Comparison of ENCODE assay signal across 8 cellular contexts in genomic region chr1:161180643-161181042, GRCh38. TPM values are rescaled to one million over a fixed set of nuclear protein-coding genes. Genes with fewer than 3 reads are reported as not detected.
DNase-seq lines count a peak whose midpoint lies in the region; ATAC-seq and TF ChIP-seq lines count a peak whose summit lies in the region.

No MANE protein-coding gene starts in this region.

- no peaks in the 10 kb centered on the region for H3K79me2 ChIP-seq in OCI-LY1 (ENCODE audit: insufficient read depth, low read length)

- no peaks in the 10 kb centered on the region for H3K36me3 Mint-ChIP-seq in Caco-2 (ENCODE audit: insufficient read depth, unreplicated experiment)

- no peak overlapping the region for H3K4me3 Mint-ChIP-seq in Caco-2 (ENCODE audit: unreplicated experiment)

- no peaks in the 10 kb centered on the region for H3F3A ChIP-seq in OCI-LY1 (ENCODE audit: insufficient read depth, low read length)

- no peaks in the 10 kb centered on the region for H3K9me3 ChIP-seq in Caco-2
- H3K9me3 ChIP-seq in OCI-LY1 (ENCODE audit: low read length): no peaks in the 10 kb centered on the region

- no peak overlapping the region for H2AFZ ChIP-seq in OCI-LY1 (ENCODE audit: low read length)

- H3K36me3 ChIP-seq in Caco-2 (ENCODE audit: control insufficient read depth, insufficient read depth, low read length): no peaks in the 10 kb centered on the region; the same call in 1 of the 2 replicates
- no peaks in the 10 kb centered on the region for H3K36me3 ChIP-seq in OCI-LY1 (ENCODE audit: insufficient read depth, low read length)

- no peak overlapping the region for H3K27ac ChIP-seq in OCI-LY1 (ENCODE audit: low read depth, low read length, poor library complexity, severe bottlenecking)

- DNase-seq in A172 (ENCODE audit: low spot score) (peak; percentile 32), Caco-2 (peak in 1 of 2 experiments; percentile 34), epithelial cell of esophagus (ENCODE audit: low read depth) (no peak), NCI-H128 (lab: John Stamatoyannopoulos, UW; ENCODE audit: unreplicated experiment) (no peak)

- ATAC-seq in HG02642 (IDR thresholded peaks at IDR 0.05; ENCODE audit: poor library complexity, unreplicated experiment) (no peak), GM21529 (IDR thresholded peaks at IDR 0.05; ENCODE audit: unreplicated experiment) (no peak), HG02852 (IDR thresholded peaks at IDR 0.05; ENCODE audit: unreplicated experiment) (no peak)

- H3K27me3 ChIP-seq in Caco-2 (replicated peaks; ENCODE audit: control insufficient read depth, insufficient read depth, low read length) (no peaks in the 10 kb centered on the region), OCI-LY1 (ENCODE audit: insufficient read depth, low read length) (no peaks in the 10 kb centered on the region)

- H3K4me3 ChIP-seq in Caco-2 (ENCODE audit: low read depth, low read length) (no peak overlapping the region), OCI-LY1 (ENCODE audit: low read depth, low read length, poor library complexity, severe bottlenecking) (no peak overlapping the region), epithelial cell of esophagus (ENCODE audit: low read length) (no peak overlapping the region)

- H3K9me3 Mint-ChIP-seq in Caco-2 (ENCODE audit: unreplicated experiment): no peaks in the 10 kb centered on the region

- CTCF ChIA-PET in Caco-2 (lab: Charles Lee): no interaction called here

- BruUV-seq in Caco-2 (replicated peaks; lab: Mats Ljungman, UMichigan): no TSS peak

- no peaks in the 10 kb centered on the region for H4K20me1 ChIP-seq in OCI-LY1 (ENCODE audit: insufficient read depth, low read length)

- TF ChIP-seq CTCF in Caco-2 (IDR thresholded peaks at IDR 0.05; ENCODE audit: insufficient read depth in 1 of 2, low read depth in 1 of 2, low read length in 1 of 2, severe bottlenecking in 1 of 2, unreplicated experiment in 1 of 2) (peak; percentile 25 to 41), OCI-LY1 (IDR thresholded peaks at IDR 0.05; ENCODE audit: low read length) (peak; percentile 45; the same call in 1 of the 2 replicates), epithelial cell of esophagus (IDR thresholded peaks at IDR 0.05; ENCODE audit: insufficient read depth, low read depth, low read length, missing control alignments) (peak; percentile 17)

- no peaks in the 10 kb centered on the region for H3K9me2 ChIP-seq in OCI-LY1 (ENCODE audit: low read depth, low read length)

- H3K4me1 ChIP-seq in Caco-2 (peaks cover 4% of the 10 kb centered on the region), OCI-LY1 (ENCODE audit: insufficient read depth, low read length, severe bottlenecking) (peaks cover 45% of the 10 kb centered on the region)

- no peaks in the 10 kb centered on the region for H3K27me3 Mint-ChIP-seq in Caco-2 (ENCODE audit: insufficient read depth, unreplicated experiment)

- no peak overlapping the region for H3K9ac ChIP-seq in OCI-LY1 (ENCODE audit: low read length)

- no peak overlapping the region for H3K27ac Mint-ChIP-seq in Caco-2 (ENCODE audit: unreplicated experiment)

- intact Hi-C loops in Caco-2 (cut with micrococcal nuclease; ENCODE audit: unreplicated experiment): loop anchor here (1.0 kb wide), 1 partner anchor 202 kb away; no protein-coding TSS in a partner anchor

- H3K4me1 Mint-ChIP-seq in Caco-2 (ENCODE audit: low read depth, unreplicated experiment): peaks cover 16% of the 10 kb centered on the region

- H3K4me2 ChIP-seq in OCI-LY1 (ENCODE audit: low read length): no peak overlapping the region

- POLR2A ChIA-PET in Caco-2 (lab: Charles Lee): no interaction called here

RNA-seq across cellular contexts. Expression of gene B4GALT3, which starts 3.3 kb away (rescaled TPM):
- 59.5 and 61.1 TPM in 2 replicates for total RNA-seq in A172 (2014; rRNA removed; shearing (Covaris generic))
- 39.6 and 48.1 TPM in 2 replicates for total RNA-seq in Caco-2 (2022)

RNA-seq across cellular contexts. Expression of gene PPOX, which starts 14.4 kb away (rescaled TPM):
- 37.1 and 39.9 TPM in 2 replicates for total RNA-seq in A172 (2014; rRNA removed; shearing (Covaris generic))
- 25.0 and 25.4 TPM in 2 replicates for total RNA-seq in Caco-2 (2022)

RNA-seq across cellular contexts. Expression of gene ADAMTS4, which starts 18.2 kb away (rescaled TPM):
- not detected in 2 replicates for total RNA-seq in A172 (2014; rRNA removed; shearing (Covaris generic))
- 0.23 and 0.32 TPM in 2 replicates for total RNA-seq in Caco-2 (2022)

RNA-seq across cellular contexts. Expression of gene USP21, which starts 21.3 kb away (rescaled TPM):
- 5.2 and 5.7 TPM in 2 replicates for total RNA-seq in A172 (2014; rRNA removed; shearing (Covaris generic))
- total RNA-seq in Caco-2 (2022): 38.2 and 39.8 TPM in 2 replicates

RNA-seq across cellular contexts. Expression of gene NDUFS2, which starts 21.5 kb away (rescaled TPM):
- total RNA-seq in A172 (2014; rRNA removed; shearing (Covaris generic)): 179 and 197 TPM in 2 replicates
- total RNA-seq in Caco-2 (2022): 110 and 115 TPM in 2 replicates
